ENCODE assay signal across 8 cellular contexts in the genomic region with DNA sequence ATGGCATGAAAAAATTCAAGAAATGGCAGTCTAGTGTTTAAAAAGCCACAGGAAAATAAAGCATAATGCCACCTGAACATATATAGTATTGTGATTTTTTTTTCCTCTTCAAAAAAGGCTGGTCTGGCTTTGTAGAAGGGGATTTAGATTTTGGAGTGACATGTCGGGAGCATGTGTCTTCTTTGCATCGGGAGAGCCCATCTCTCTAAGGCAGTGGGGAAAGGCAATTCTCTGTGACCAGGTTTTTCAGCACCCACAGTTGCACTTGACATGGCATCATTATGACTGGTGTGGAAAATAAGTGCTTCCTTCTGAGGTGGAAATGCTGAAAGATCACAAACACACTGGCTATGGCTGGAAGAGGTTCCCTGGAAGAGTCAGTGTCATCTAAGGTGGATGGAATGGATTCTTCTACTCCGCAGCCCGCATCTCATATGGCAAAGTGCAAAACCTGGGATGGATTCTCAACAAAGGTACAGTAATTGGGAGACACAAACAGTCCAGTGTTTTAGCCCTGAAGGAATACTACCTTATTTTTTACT.
DNase-seq lines count a peak whose midpoint lies in the region; ATAC-seq and TF ChIP-seq lines count a peak whose summit lies in the region.

No MANE protein-coding gene starts in this region.

- intact Hi-C loops in natural killer cell (cut with micrococcal nuclease) = no loop called here

- peaks cover 45 to 94% (median 86%) of the 10 kb centered on the region in 11 experiments for H4K20me1 ChIP-seq in BLaER1 treated with 17β-estradiol and CSF1 and Interleukin-3, amounts not matched to agents 10 nM and 100 nM

- peak overlapping the region in 10 of 11 experiments; percentile 40 to 78 (median 70); a peak in 18 of 22 replicates for H3K27ac ChIP-seq in BLaER1 treated with 17β-estradiol and CSF1 and Interleukin-3, amounts not matched to agents 10 nM and 100 nM

- H3K4me3 Mint-ChIP-seq in natural killer cell = peak overlapping the region; percentile 90
- no peak overlapping the region for H3K4me3 Mint-ChIP-seq in T-helper 2 cell treated with Interferon-gamma antibody and Interleukin-4, amounts not matched to agents 5 μg/mL and 100 μg/mL, for 36 hours

- H3K27ac Mint-ChIP-seq in natural killer cell = peak overlapping the region; percentile 51 to 77
- no peak overlapping the region for H3K27ac Mint-ChIP-seq in T-helper 2 cell treated with Interferon-gamma antibody and Interleukin-4, amounts not matched to agents 5 μg/mL and 100 μg/mL, for 36 hours

- no peaks in the 10 kb centered on the region for H3K36me3 ChIP-seq in BLaER1 treated with 17β-estradiol and CSF1 and Interleukin-3, amounts not matched to agents 10 nM and 100 nM

- peak overlapping the region; percentile 80 to 92 (median 87) for H3K4me2 ChIP-seq in BLaER1 treated with 17β-estradiol and CSF1 and Interleukin-3, amounts not matched to agents 10 nM and 100 nM

- peaks cover 23 to 27% of the 10 kb centered on the region in 2 donors for H3K27me3 Mint-ChIP-seq in natural killer cell (ENCODE audit: low read depth in 2 of 2)
- H3K27me3 Mint-ChIP-seq in T-helper 2 cell treated with Interferon-gamma antibody and Interleukin-4, amounts not matched to agents 5 μg/mL and 100 μg/mL, for 36 hours (ENCODE audit: low read depth) = peaks cover 37% of the 10 kb centered on the region

- TF ChIP-seq CTCF in fibroblast of pulmonary artery (IDR thresholded peaks at IDR 0.05; ENCODE audit: low read length, missing control alignments) (no peak), natural killer cell (IDR thresholded peaks at IDR 0.05) (no peak)

- no peaks in the 10 kb centered on the region for H3K9me3 Mint-ChIP-seq in natural killer cell
- no peaks in the 10 kb centered on the region for H3K9me3 Mint-ChIP-seq in T-helper 2 cell treated with Interferon-gamma antibody and Interleukin-4, amounts not matched to agents 5 μg/mL and 100 μg/mL, for 36 hours

- peaks cover 23 to 79% (median 68%) of the 10 kb centered on the region in 10 experiments for H3K4me1 ChIP-seq in BLaER1 treated with 17β-estradiol and CSF1 and Interleukin-3, amounts not matched to agents 10 nM and 100 nM

- peak; percentile 85 for DNase-seq in LHCN-M2 (ENCODE audit: low read depth)
- DNase-seq in SW480 (ENCODE audit: low spot score) = peak; percentile 71
- DNase-seq in fibroblast of pulmonary artery (ENCODE audit: low read depth) = peak; percentile 89
- peak; percentile 62 for DNase-seq in natural killer cell
- DNase-seq in T-helper 2 cell treated with Interferon-gamma antibody and Interleukin-4, amounts not matched to agents 5 μg/mL and 100 μg/mL, for 36 hours (ENCODE audit: low spot score) = no peak

- H3K4me1 Mint-ChIP-seq in natural killer cell = peaks cover 17 to 25% of the 10 kb centered on the region in 2 donors
- H3K4me1 Mint-ChIP-seq in T-helper 2 cell treated with Interferon-gamma antibody and Interleukin-4, amounts not matched to agents 5 μg/mL and 100 μg/mL, for 36 hours (ENCODE audit: low read depth) = no peaks in the 10 kb centered on the region

- H3K27me3 ChIP-seq in BLaER1 treated with 17β-estradiol and CSF1 and Interleukin-3, amounts not matched to agents 10 nM and 100 nM = peaks cover 0 to 19% (median 9%) of the 10 kb centered on the region in 11 experiments; a peak in 14 of 22 replicates

- ATAC-seq in natural killer cell = peak; percentile 57 to 67 (median 58)
- ATAC-seq in HG03442 (IDR thresholded peaks at IDR 0.05; ENCODE audit: unreplicated experiment) = no peak
- no peak for ATAC-seq in GM21390 (IDR thresholded peaks at IDR 0.05; ENCODE audit: unreplicated experiment)

- H3K4me3 ChIP-seq in BLaER1 treated with 17β-estradiol and CSF1 and Interleukin-3, amounts not matched to agents 10 nM and 100 nM = peak overlapping the region; percentile 37 to 57 (median 47)
- H3K4me3 ChIP-seq in fibroblast of pulmonary artery (replicated peaks; ENCODE audit: low read depth, low read length) = peak overlapping the region; percentile 37

- no peaks in the 10 kb centered on the region for H3K9me3 ChIP-seq in BLaER1 treated with 17β-estradiol and CSF1 and Interleukin-3, amounts not matched to agents 10 nM and 100 nM (replicated peaks in 1 of 11)

- no peaks in the 10 kb centered on the region for H3K36me3 Mint-ChIP-seq in natural killer cell
- H3K36me3 Mint-ChIP-seq in T-helper 2 cell treated with Interferon-gamma antibody and Interleukin-4, amounts not matched to agents 5 μg/mL and 100 μg/mL, for 36 hours (ENCODE audit: low read depth) = no peaks in the 10 kb centered on the region

- H3K9ac ChIP-seq in BLaER1 treated with 17β-estradiol and CSF1 and Interleukin-3, amounts not matched to agents 10 nM and 100 nM = peak overlapping the region; percentile 56 to 79 (median 70)

Comparison
In these comparisons a context has a peak if more than half of its experiments do, and no peak if none do; other contexts are left out.
1. ATAC-seq: peak in natural killer cell (3 of 3); none in HG03442 (single experiment) and GM21390 (single experiment).